In genomic region chr1:210739627-210740026, GRCh38 we compare ENCODE assay signal across 23 cellular contexts.
DNase-seq lines count a peak whose midpoint lies in the region; ATAC-seq, FAIRE-seq and TF ChIP-seq lines count a peak whose summit lies in the region.
"Had no signal": no experiment of that assay in that cellular context is flagged by ENCODE, and none has a peak within 500 bp of the region (broad histone marks: within the 10 kb centered on the region; RNA-seq: fewer than 3 reads in every experiment).

No MANE protein-coding gene starts in this region.

- H3K27ac ChIP-seq in GM23248: no peak overlapping the region
- H3K27ac ChIP-seq in GM12878 (ENCODE audit: control insufficient read depth, insufficient read depth): no peak overlapping the region
- H3K27ac ChIP-seq: RWPE1, uterus had no signal

- no peaks in the 10 kb centered on the region for H4K20me1 ChIP-seq in GM23248 (ENCODE audit: insufficient read depth)
- H4K20me1 ChIP-seq in GM12878 (ENCODE audit: control insufficient read depth, insufficient read depth): no peaks in the 10 kb centered on the region

- H3K9ac ChIP-seq in GM23248 (no peak overlapping the region), GM12878 (ENCODE audit: control insufficient read depth, insufficient read depth, low read length) (no peak overlapping the region)

- no peak for TF ChIP-seq CTCF in GM12878 (IDR thresholded peaks at IDR 0.05 in 2 of 3, conservative IDR thresholded peaks at IDR 0.05 in 1 of 3; ENCODE audit: control insufficient read depth in 2 of 3, extremely low read depth in 1 of 3, insufficient read depth in 1 of 3, low read depth in 3 of 3, low read length in 3 of 3)
- no peak for TF ChIP-seq CTCF in BE2C (IDR thresholded peaks at IDR 0.05; ENCODE audit: low read depth, low read length)

- TF ChIP-seq RAD21 in GM12878 (IDR thresholded peaks at IDR 0.05; ENCODE audit: insufficient read depth, low read depth, low read length): no peak

- no peaks in the 10 kb centered on the region for H3K36me3 ChIP-seq in GM23248 (ENCODE audit: low read depth)
- H3K36me3 ChIP-seq in GM12878 (ENCODE audit: control insufficient read depth in 2 of 2, insufficient read depth in 2 of 2, low read length in 1 of 2): no peaks in the 10 kb centered on the region
- H3K36me3 ChIP-seq in BE2C: no peaks in the 10 kb centered on the region
- H3K36me3 ChIP-seq: uterus had no signal

- intact Hi-C loops in GM12878 (cut with micrococcal nuclease; ENCODE audit: unreplicated experiment): no loop called here

- no peaks in the 10 kb centered on the region for H3F3A ChIP-seq in GM23248 (ENCODE audit: insufficient read depth)

- no peak overlapping the region for H3K4me3 ChIP-seq in GM23248
- H3K4me3 ChIP-seq in GM12878: no peak overlapping the region
- no peak overlapping the region for H3K4me3 ChIP-seq in BE2C (ENCODE audit: low read depth, low read length)
- H3K4me3 ChIP-seq: uterus had no signal

- POLR2A ChIA-PET in GM12878 (lab: Charles Lee): no interaction called here

- H2AFZ ChIP-seq in GM23248 (no peak overlapping the region), GM12878 (ENCODE audit: control insufficient read depth, low read depth, low read length) (no peak overlapping the region)

- no peaks in the 10 kb centered on the region for H3K9me2 ChIP-seq in GM23248 (ENCODE audit: insufficient read depth)

- in situ Hi-C loops in GM23248 (cut with MboI): no loop called here
- in situ Hi-C loops in GM12878 (cut with MboI): no loop called here

- no peak for FAIRE-seq in GM12878 (lab: Jason Lieb, UNC)
- FAIRE-seq: endothelial cell of umbilical vein had no signal

- TF ChIP-seq EP300 in GM12878 (IDR thresholded peaks at IDR 0.05; ENCODE audit: borderline replicate concordance in 1 of 2, control insufficient read depth in 1 of 2, low read depth in 2 of 2, low read length in 2 of 2): no peak

- no TSS peak for BruUV-seq in GM12878 (replicated peaks; lab: Mats Ljungman, UMichigan)

- RAD21 ChIA-PET in GM12878 (lab: Charles Lee; ENCODE audit: unreplicated experiment): no interaction called here

- CTCF ChIA-PET in GM12878 (lab: Yijun Ruan, JAX): interaction anchor here (1.0 kb wide), 1 partner anchor 11 kb away, joined by 3 read pairs; no protein-coding TSS in a partner anchor

- ATAC-seq in GM12878: no peak
- ATAC-seq: stimulated activated naive B cell treated with anti-CD40 and anti-IgM and Interleukin-4, amounts not matched to agents 10 μg/mL and 1 μg/mL and 100 μg/mL, for 72 hours; T-helper 17 cell had no signal

- H3K4me2 ChIP-seq in GM23248 (ENCODE audit: unreplicated experiment) (no peak overlapping the region), GM12878 (ENCODE audit: control insufficient read depth, insufficient read depth) (no peak overlapping the region)

- H3K79me2 ChIP-seq in GM23248 (ENCODE audit: insufficient read depth): no peaks in the 10 kb centered on the region
- H3K79me2 ChIP-seq in GM12878 (ENCODE audit: control insufficient read depth, insufficient read depth, low read length): no peaks in the 10 kb centered on the region

- H3K9me3 ChIP-seq in GM23248 (ENCODE audit: low read depth) (no peaks in the 10 kb centered on the region), GM12878 (replicated peaks; ENCODE audit: control insufficient read depth, insufficient read depth, low read length) (no peaks in the 10 kb centered on the region), BE2C (no peaks in the 10 kb centered on the region)
- H3K9me3 ChIP-seq: uterus had no signal

- WGBS in GM23248 (ENCODE audit: low coverage in 1 of 2, low lambda C conversion rate in 2 of 2, missing lambda C conversion rate in 2 of 2), 2 experiments: 0% methylated on average over 1 of the region's 1 CpG
- 0% methylated on average over 1 of the region's 1 CpG for WGBS in GM12878 (ENCODE audit: insufficient coverage, insufficient replicate concordance, low lambda C conversion rate, missing lambda C conversion rate)

- TF ChIP-seq POLR2A in GM12878 (IDR thresholded peaks at IDR 0.05; ENCODE audit: low read depth, low read length): no peak

- no peaks in the 10 kb centered on the region for H3K4me1 ChIP-seq in GM23248 (ENCODE audit: insufficient read depth)
- no peaks in the 10 kb centered on the region for H3K4me1 ChIP-seq in GM12878 (ENCODE audit: control insufficient read depth, insufficient read depth, low read length)
- no peaks in the 10 kb centered on the region for H3K4me1 ChIP-seq in BE2C
- H3K4me1 ChIP-seq: uterus had no signal

- DNase-seq in GM23248 (peak; percentile 8), M059J (ENCODE audit: low read depth) (peak; percentile 13), GM12878 (ENCODE audit: low read depth, low spot score) (no peak), myocyte (ENCODE audit: low read depth) (peak; percentile 52), T-helper 2 cell (no peak), BE2C (no peak), NCI-H1417 (lab: John Stamatoyannopoulos, UW) (no peak)
- DNase-seq: activated CD4-positive, alpha-beta T cell treated with anti-CD3 and anti-CD28 coated beads, Interleukin-2, amount 10 ng/mL, durations not matched to agents 24 days and 14 days; activated naive CD4-positive, alpha-beta T cell treated with anti-CD3 and anti-CD28 coated beads for 36 hours; activated T-cell treated with anti-CD3 and anti-CD28 coated beads, Interleukin-2, amount 50 U/mL, for 48 hours; amygdala; caudate nucleus; naive B cell; NCI-H1092 treated with DMSO at 0.1 percent for 48 hours; NCI-H1930; NCI-H69; retina; stimulated activated CD4-positive, alpha-beta T cell treated with anti-CD3 and anti-CD28 coated beads, Interleukin-4, amount 100 ng/mL, for 24 hours; stimulated activated naive B cell treated with anti-CD40 and anti-IgM and Interleukin-4, amounts not matched to agents 10 μg/mL and 1 μg/mL and 100 μg/mL, for 72 hours; T-helper 17 cell; uterus had no signal

- H3K27me3 ChIP-seq in GM23248 (replicated peaks; ENCODE audit: insufficient read depth) (no peaks in the 10 kb centered on the region), GM12878 (replicated peaks in 1 of 2; ENCODE audit: control insufficient read depth in 2 of 2, insufficient read depth in 2 of 2, low read length in 1 of 2) (no peaks in the 10 kb centered on the region; a peak in 2 of 4 replicates), BE2C (no peaks in the 10 kb centered on the region)
- H3K27me3 ChIP-seq: uterus had no signal

- SMC1A ChIA-PET in GM12878 (lab: Charles Lee; ENCODE audit: uncharacterized antibody, unreplicated experiment): interaction anchor here (1.2 to 1.5 kb wide), 2 partner anchors 31 to 158 kb away, joined by 3 to 4 read pairs; no protein-coding TSS in a partner anchor

TF ChIP-seq in GM12878, 131 proteins besides CTCF, POLR2A, EP300 and RAD21:
- no peak for TF ChIP-seq POU2F2 (IDR thresholded peaks at IDR 0.05; ENCODE audit: borderline replicate concordance, low read depth, low read length)
- TF ChIP-seq CHD4 (IDR thresholded peaks at IDR 0.05): no peak
- TF ChIP-seq REST (IDR thresholded peaks at IDR 0.05; ENCODE audit: low read depth, low read length): peak; percentile 75; the same call in 1 of the 2 replicates

Comparison
In these comparisons a context has a peak if more than half of its experiments do, and no peak if none do; other contexts are left out.
1. DNase-seq: peak in GM23248 (single experiment), M059J (single experiment) and myocyte (single experiment); none in GM12878 (single experiment), T-helper 2 cell (0 of 5), BE2C (single experiment) and NCI-H1417 (0 of 3).